1 cellular context compared by ENCODE assay signal in genomic region chr10:87860156-87860795, GRCh38.
TF ChIP-seq lines count a peak whose summit lies in the region.

No MANE protein-coding gene starts in this region.

TF ChIP-seq in GM12878, 131 proteins besides CTCF, POLR2A, EP300 and RAD21 (continued from another document and continues in another):
- no peak for TF ChIP-seq E4F1 (IDR thresholded peaks at IDR 0.05; ENCODE audit: borderline replicate concordance, partially characterized antibody)
- no peak for TF ChIP-seq CEBPZ (IDR thresholded peaks at IDR 0.05; ENCODE audit: low read depth, low read length)
- TF ChIP-seq NR2C1 (IDR thresholded peaks at IDR 0.05) = no peak
- no peak for TF ChIP-seq NFYA (IDR thresholded peaks at IDR 0.05; ENCODE audit: borderline replicate concordance, low read depth, low read length)
- TF ChIP-seq RUNX3 (IDR thresholded peaks at IDR 0.05; ENCODE audit: low read length) = 0 out of 2 replicates have a peak, but pooled peaks have one; percentile 24
- TF ChIP-seq REST (IDR thresholded peaks at IDR 0.05; ENCODE audit: low read depth, low read length) = no peak
- TF ChIP-seq EED (IDR thresholded peaks at IDR 0.05; ENCODE audit: low read depth) = peak; percentile 46; the same call in 1 of the 2 replicates
- no peak for TF ChIP-seq RELB (IDR thresholded peaks at IDR 0.05; ENCODE audit: low read depth)
- TF ChIP-seq ETV6 (conservative IDR thresholded peaks at IDR 0.05 in 1 of 2, IDR thresholded peaks at IDR 0.05 in 1 of 2; ENCODE audit: borderline replicate concordance in 1 of 2, low read depth in 1 of 2) = 0 out of 4 replicates have a peak, but pooled peaks of 1 of the 2 experiments have one; percentile 39
- no peak for TF ChIP-seq FOXK2 (IDR thresholded peaks at IDR 0.05)
- no peak for TF ChIP-seq ZNF274 (IDR thresholded peaks at IDR 0.05; ENCODE audit: insufficient read depth, insufficient read length)
- TF ChIP-seq BHLHE40 (IDR thresholded peaks at IDR 0.05; ENCODE audit: borderline replicate concordance in 1 of 2, low read depth in 2 of 2, low read length in 1 of 2) = no peak
- no peak for TF ChIP-seq HCFC1 (IDR thresholded peaks at IDR 0.05; ENCODE audit: low read length)
- TF ChIP-seq SIN3A (IDR thresholded peaks at IDR 0.05; ENCODE audit: low read depth, low read length) = no peak
- no peak for TF ChIP-seq PAX5 (IDR thresholded peaks at IDR 0.05; ENCODE audit: borderline replicate concordance, low read depth, low read length)
- TF ChIP-seq BRCA1 (IDR thresholded peaks at IDR 0.05; ENCODE audit: low read depth, low read length) = no peak
- TF ChIP-seq BCL3 (IDR thresholded peaks at IDR 0.05; ENCODE audit: borderline replicate concordance, insufficient read depth, low read depth, low read length, poor library complexity, severe bottlenecking) = no peak
- no peak for TF ChIP-seq ZNF217 (IDR thresholded peaks at IDR 0.05)
- no peak for TF ChIP-seq ZBTB33 (IDR thresholded peaks at IDR 0.05)
- no peak for TF ChIP-seq POLR2AphosphoS5 (IDR thresholded peaks at IDR 0.05; ENCODE audit: low read length)
- no peak for TF ChIP-seq CEBPB (IDR thresholded peaks at IDR 0.05; ENCODE audit: borderline replicate concordance in 1 of 2, low read depth in 2 of 2, low read length in 2 of 2)
- TF ChIP-seq MTA2 (IDR thresholded peaks at IDR 0.05; ENCODE audit: low read depth) = no peak
- no peak for TF ChIP-seq ATF2 (IDR thresholded peaks at IDR 0.05; ENCODE audit: low read length)
- TF ChIP-seq YY1 (IDR thresholded peaks at IDR 0.05; ENCODE audit: low read depth, low read length) = 0 out of 2 replicates have a peak, but pooled peaks have one; percentile 44
- TF ChIP-seq PKNOX1 (IDR thresholded peaks at IDR 0.05) = no peak
- TF ChIP-seq ATF3 (IDR thresholded peaks at IDR 0.05; ENCODE audit: borderline replicate concordance, extremely low read depth, low read depth, low read length) = no peak
- TF ChIP-seq SKIL (IDR thresholded peaks at IDR 0.05; ENCODE audit: low read depth, poor library complexity, severe bottlenecking) = peak; percentile 33
- TF ChIP-seq CHD2 (IDR thresholded peaks at IDR 0.05; ENCODE audit: borderline replicate concordance, low read depth, low read length) = no peak
- no peak for TF ChIP-seq USF1 (IDR thresholded peaks at IDR 0.05; ENCODE audit: borderline replicate concordance, extremely low read length, insufficient read depth, low read depth, low read length)
- TF ChIP-seq KDM1A (IDR thresholded peaks at IDR 0.05; ENCODE audit: borderline replicate concordance) = no peak
